Comparison of ENCODE assay signal across 25 cellular contexts in genomic region chr10:80276335-80276734, GRCh38. TPM values are rescaled to one million over a fixed set of nuclear protein-coding genes. Genes with fewer than 3 reads are reported as not detected.
DNase-seq lines count a peak whose midpoint lies in the region; ATAC-seq, FAIRE-seq and TF ChIP-seq lines count a peak whose summit lies in the region.
"Had no signal": no experiment of that assay in that cellular context is flagged by ENCODE, and none has a peak within 500 bp of the region (broad histone marks: within the 10 kb centered on the region; RNA-seq: fewer than 3 reads in every experiment).

No MANE protein-coding gene starts in this region.

- peak; percentile 30 for DNase-seq in activated CD8-positive, alpha-beta memory T cell treated with anti-CD3 and anti-CD28 coated beads for 24 hours
- DNase-seq in activated CD8-positive, alpha-beta memory T cell treated with anti-CD3 and anti-CD28 coated beads, Interleukin-2, amount 50 U/mL, for 48 hours = no peak
- peak in 1 of 4 experiments; percentile 7 for DNase-seq in K562 (ENCODE audit: extremely low read depth in 1 of 4, low spot score in 3 of 4)
- DNase-seq in islet precursor cell = peak; percentile 45
- DNase-seq in type B pancreatic cell (ENCODE audit: extremely low spot score, unreplicated experiment) = peak; percentile 48
- DNase-seq in NCI-H1105 (lab: John Stamatoyannopoulos, UW) = no peak
- DNase-seq in AG20443 (ENCODE audit: low spot score) = no peak
- DNase-seq: CD4-positive, CD25-positive, alpha-beta regulatory T cell; DMS153; DND-41; HCEC 1CT; IMR-90; NCI-H1048; NCI-H1417 treated with DMSO at 0.1 percent for 48 hours; NCI-H1694 treated with DMSO at 0.1 percent for 48 hours; NCI-H2081; NCI-H2227 treated with DMSO at 0.1 percent for 48 hours; NCI-H526 treated with DMSO at 0.1 percent for 48 hours; PC-9; Right ventricle myocardium superior had no signal

- H3K9me3 Mint-ChIP-seq in type B pancreatic cell = no peaks in the 10 kb centered on the region

- H3K4me1 Mint-ChIP-seq in type B pancreatic cell (ENCODE audit: unreplicated experiment) = no peaks in the 10 kb centered on the region
- H3K4me1 Mint-ChIP-seq: CD4-positive, CD25-positive, alpha-beta regulatory T cell had no signal

- FAIRE-seq in K562 (lab: Jason Lieb, UNC) = no peak
- FAIRE-seq: GM12892, H1 had no signal

- TF ChIP-seq POLR2A in K562 (conservative IDR thresholded peaks at IDR 0.05) = no peak

- BruUV-seq in K562 (replicated peaks; lab: Mats Ljungman, UMichigan) = no TSS peak

- H4K20me1 ChIP-seq in K562 (replicated peaks; ENCODE audit: control insufficient read depth, insufficient read depth, low read length) = no peaks in the 10 kb centered on the region
- H4K20me1 ChIP-seq: BLaER1 had no signal

- TF ChIP-seq CTCF in K562 (IDR thresholded peaks at IDR 0.05 in 2 of 3, conservative IDR thresholded peaks at IDR 0.05 in 1 of 3; ENCODE audit: insufficient read depth in 2 of 3, low read depth in 1 of 3, low read length in 3 of 3) = no peak
- no peak for TF ChIP-seq CTCF in type B pancreatic cell (conservative IDR thresholded peaks at IDR 0.05)

- no peaks in the 10 kb centered on the region for H3K79me2 ChIP-seq in K562 (ENCODE audit: control insufficient read depth, insufficient read depth, low read length)

- no peaks in the 10 kb centered on the region for H3K9me1 ChIP-seq in K562 (ENCODE audit: control insufficient read depth, insufficient read depth, low read length)

- ATAC-seq in K562 = no peak

- no peak overlapping the region for H3K27ac Mint-ChIP-seq in type B pancreatic cell
- H3K27ac Mint-ChIP-seq: CD4-positive, CD25-positive, alpha-beta regulatory T cell had no signal

- H3K4me2 ChIP-seq in K562 (ENCODE audit: insufficient read depth, low read length) = no peak overlapping the region
- H3K4me2 ChIP-seq: BLaER1, KMS-11, PC-9 had no signal

- WGBS in K562 (ENCODE audit: insufficient coverage, low coverage, missing lambda C conversion rate) = 8% methylated on average over 16 of the region's 16 CpGs

- CTCF ChIA-PET in K562 (lab: Yijun Ruan, JAX; ENCODE audit: low intra/inter-chr PET ratio) = no interaction called here

- TF ChIP-seq RAD21 in K562 (CRISPR knock-in tag; conservative IDR thresholded peaks at IDR 0.05 in 1 of 2, IDR thresholded peaks at IDR 0.05 in 1 of 2) = no peak

- no peak overlapping the region for H3K4me3 ChIP-seq in K562
- H3K4me3 ChIP-seq: BLaER1, PC-9 had no signal

- no peak overlapping the region for H3K27ac ChIP-seq in K562 (ENCODE audit: extremely low read depth, low read depth, low read length)
- H3K27ac ChIP-seq: BLaER1, KMS-11, PC-9 had no signal

- H3K36me3 ChIP-seq in K562 (ENCODE audit: control insufficient read depth, insufficient read depth, low read length) = no peaks in the 10 kb centered on the region
- H3K36me3 ChIP-seq: BLaER1 had no signal

- no peaks in the 10 kb centered on the region for H3K27me3 Mint-ChIP-seq in type B pancreatic cell

- H2AFZ ChIP-seq in K562 (ENCODE audit: low read depth, low read length) = no peak overlapping the region
- H2AFZ ChIP-seq: PC-9 had no signal

- H3K9me3 ChIP-seq in K562 (replicated peaks; ENCODE audit: control insufficient read depth, insufficient read depth, low read depth, low read length) = no peaks in the 10 kb centered on the region
- H3K9me3 ChIP-seq: BLaER1 had no signal

- in situ Hi-C loops in K562 (cut with MboI) = no loop called here

- no peaks in the 10 kb centered on the region for H3K36me3 Mint-ChIP-seq in type B pancreatic cell
- H3K36me3 Mint-ChIP-seq: CD4-positive, CD25-positive, alpha-beta regulatory T cell had no signal

- no peak overlapping the region for H3K4me3 Mint-ChIP-seq in type B pancreatic cell
- H3K4me3 Mint-ChIP-seq: CD4-positive, CD25-positive, alpha-beta regulatory T cell had no signal

- H3K9ac ChIP-seq in K562 (ENCODE audit: insufficient read depth in 1 of 2, low read depth in 2 of 2, low read length in 2 of 2) = no peak overlapping the region
- H3K9ac ChIP-seq: BLaER1, KMS-11 had no signal

- peaks cover 14 to 17% of the 10 kb centered on the region in 2 experiments for H3K4me1 ChIP-seq in K562 (replicated peaks in 1 of 2; ENCODE audit: control insufficient read depth in 2 of 2, insufficient read depth in 2 of 2, low read length in 2 of 2)

- intact Hi-C loops in K562 (cut with micrococcal nuclease) = no loop called here

- peaks cover 22 to 55% of the 10 kb centered on the region in 2 experiments; a peak in 4 of 5 replicates for H3K27me3 ChIP-seq in K562 (ENCODE audit: control insufficient read depth in 2 of 2, insufficient read depth in 2 of 2, low read length in 2 of 2)
- H3K27me3 ChIP-seq: BLaER1 had no signal

- no peak for TF ChIP-seq EP300 in K562 (IDR thresholded peaks at IDR 0.05; ENCODE audit: low read length)

- POLR2A ChIA-PET in K562 (lab: Yijun Ruan, JAX) = no interaction called here

TF ChIP-seq in K562, 482 proteins besides CTCF, POLR2A, EP300 and RAD21:
- TF ChIP-seq CREB1 (IDR thresholded peaks at IDR 0.05) = peak; percentile 56; the same call in 1 of the 2 replicates
- 0 out of 2 replicates have a peak, but pooled peaks have one; percentile 36 for TF ChIP-seq CREB1 (CRISPR knock-in tag; IDR thresholded peaks at IDR 0.05)
- peak; percentile 34; the same call in 1 of the 2 replicates for TF ChIP-seq CREM (IDR thresholded peaks at IDR 0.05; ENCODE audit: low read depth)
- TF ChIP-seq, protein P1, sequence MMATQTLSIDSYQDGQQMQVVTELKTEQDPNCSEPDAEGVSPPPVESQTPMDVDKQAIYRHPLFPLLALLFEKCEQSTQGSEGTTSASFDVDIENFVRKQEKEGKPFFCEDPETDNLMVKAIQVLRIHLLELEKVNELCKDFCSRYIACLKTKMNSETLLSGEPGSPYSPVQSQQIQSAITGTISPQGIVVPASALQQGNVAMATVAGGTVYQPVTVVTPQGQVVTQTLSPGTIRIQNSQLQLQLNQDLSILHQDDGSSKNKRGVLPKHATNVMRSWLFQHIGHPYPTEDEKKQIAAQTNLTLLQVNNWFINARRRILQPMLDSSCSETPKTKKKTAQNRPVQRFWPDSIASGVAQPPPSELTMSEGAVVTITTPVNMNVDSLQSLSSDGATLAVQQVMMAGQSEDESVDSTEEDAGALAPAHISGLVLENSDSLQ (IDR thresholded peaks at IDR 0.05) = 0 out of 2 replicates have a peak, but pooled peaks have one; percentile 7
- no peak for TF ChIP-seq HNRNPUL1 (IDR thresholded peaks at IDR 0.05; ENCODE audit: low read length)
- TF ChIP-seq NRF1 (conservative IDR thresholded peaks at IDR 0.05 in 1 of 2, IDR thresholded peaks at IDR 0.05 in 1 of 2) = peak; percentile 30 to 51; a peak in 2 of 4 replicates
TF ChIP-seq in K562: peak in this region for 4.

RNA-seq across cellular contexts. Expression of gene MAT1A, which starts 13.1 kb away (rescaled TPM):
- 0.44 TPM in 1 of 2 replicates, not detected in the other for total RNA-seq in K562 (2011; cell fraction: chromatin; rRNA removed; ENCODE audit: low replicate concordance)
- 0.13 TPM in 1 of 2 replicates, not detected in the other for total RNA-seq in K562 (2011; cell fraction: nucleolus; rRNA removed)
- not detected in 2 replicates for total RNA-seq in K562 (2011; cell fraction: nucleoplasm; rRNA removed)
- total RNA-seq in K562 (2014; rRNA removed) = 0.05 and 0.12 TPM in 2 replicates
- 0.15 TPM in 1 of 2 replicates, not detected in the other for total RNA-seq in K562 (2014; rRNA removed; fragmentation: Illumina TruSeq; extraction: Trizol)
- 0.11 and 0.26 TPM in 2 replicates for total RNA-seq in K562 (2015; rRNA removed; fragmentation: Illumina TruSeq; extraction: Trizol)
- total RNA-seq in K562 (2021) = 0.24 and 0.42 TPM in 2 replicates
- polyA plus RNA-seq in K562 (2011; rRNA removed) = 0.03 and 0.04 TPM in 2 replicates
- 0.03 and 0.04 TPM in 2 replicates for polyA plus RNA-seq in K562 (2011; cell fraction: cytosol; rRNA removed)
- 0.09 TPM in 1 of 2 replicates, not detected in the other for polyA plus RNA-seq in K562 (2011; cell fraction: nucleus; rRNA removed)
- polyA plus RNA-seq in K562 (2012) = 0.46 and 0.47 TPM in 2 replicates
- 0.03 TPM in 1 of 2 replicates, not detected in the other for polyA plus RNA-seq in K562 (2014; fragmentation: Illumina TruSeq; extraction: Trizol)
- not detected for polyA plus RNA-seq in K562 (2014; fragmentation: Nextera tagmentation; extraction: Ambion mirVana)
- polyA plus RNA-seq in K562 (2014; rRNA removed) = 0.19 and 0.30 TPM in 2 replicates
- polyA minus RNA-seq in K562 (2011; rRNA and poly(A)+ RNA removed) = not detected in 2 replicates
- not detected in 2 replicates for polyA minus RNA-seq in K562 (2011; cell fraction: cytosol; rRNA and poly(A)+ RNA removed)
- not detected in 2 replicates for polyA minus RNA-seq in K562 (2011; cell fraction: nucleus; rRNA and poly(A)+ RNA removed)
- 0.12 and 0.63 TPM in 2 replicates for total RNA-seq in type B pancreatic cell (ENCODE audit: low replicate concordance)
- total RNA-seq: CD4-positive, CD25-positive, alpha-beta regulatory T cell; IMR-90; PC-9; RPMI7951 had no signal
- polyA plus RNA-seq: CD4-positive, CD25-positive, alpha-beta regulatory T cell; IMR-90 had no signal

Comparison
In these comparisons a context has a peak if more than half of its experiments do, and no peak if none do; other contexts are left out.
1. DNase-seq: peak in activated CD8-positive, alpha-beta memory T cell treated with anti-CD3 and anti-CD28 coated beads for 24 hours (single experiment), islet precursor cell (single experiment) and type B pancreatic cell (single experiment); none in activated CD8-positive, alpha-beta memory T cell treated with anti-CD3 and anti-CD28 coated beads, Interleukin-2, amount 50 U/mL, for 48 hours (single experiment), NCI-H1105 (single experiment) and AG20443 (single experiment).